In genomic region chr1:80250573-80251168, GRCh38 we compare ENCODE assay signal across 32 cellular contexts.
"Had no signal": no experiment of that assay in that cellular context is flagged by ENCODE, and none has a peak within 500 bp of the region (broad histone marks: within the 10 kb centered on the region; RNA-seq: fewer than 3 reads in every experiment).

No MANE protein-coding gene starts in this region.

- H3K27me3 ChIP-seq: brain microvascular endothelial cell, pancreas, stomach, thyroid gland, upper lobe of left lung, vagina had no signal

- ATAC-seq: activated CD4-positive, alpha-beta T cell treated with anti-CD3 and anti-CD28 coated beads for 36 hours; left colon; pancreas; sciatic nerve; stimulated activated memory B cell treated with anti-CD40 and anti-IgM and Interleukin-4, amounts not matched to agents 10 μg/mL and 1 μg/mL and 100 μg/mL, for 72 hours had no signal

- DNase-seq: activated CD4-positive, alpha-beta T cell treated with anti-CD3 and anti-CD28 coated beads for 36 hours; activated CD4-positive, alpha-beta T cell treated with anti-CD3 and anti-CD28 coated beads, Interleukin-2, amount 50 U/mL, for 48 hours; activated CD4-positive, CD25-positive, alpha-beta regulatory T cell; activated CD8-positive, alpha-beta memory T cell treated with anti-CD3 and anti-CD28 coated beads, Interleukin-2, amount 50 U/mL, for 4 hours; activated gamma-delta T cell; activated naive CD4-positive, alpha-beta T cell treated with anti-CD3 and anti-CD28 coated beads, Interleukin-2, amount 10 ng/mL, durations not matched to agents 7 days and 5 days; activated naive CD8-positive, alpha-beta T cell treated with anti-CD3 and anti-CD28 coated beads, Interleukin-2, amount 10 ng/mL, durations not matched to agents 7 days and 5 days; activated T-cell treated with anti-CD3 and anti-CD28 coated beads, Interleukin-2, amount 50 U/mL, for 1 hour; brain microvascular endothelial cell; central memory CD4-positive, alpha-beta T cell; endodermal cell; head of caudate nucleus; hypothalamus; immature natural killer cell; kidney; left colon; naive B cell; nephron progenitor cell; pancreas; retina; small intestine; stimulated activated CD4-positive, alpha-beta T cell treated with anti-CD3 and anti-CD28 coated beads, Interleukin-1b, Interleukin-23, amount 100 ng/mL, for 48 hours; stimulated activated CD4-positive, alpha-beta T cell treated with anti-CD3 and anti-CD28 coated beads, Interleukin-4, amount 100 ng/mL, for 4 hours; stimulated activated CD8-positive, alpha-beta memory T cell treated with anti-CD3 and anti-CD28 coated beads, Interleukin-4, amount 100 ng/mL, for 48 hours; stomach; T-helper 1 cell; thyroid gland; upper lobe of left lung had no signal

- H3K36me3 ChIP-seq: brain microvascular endothelial cell, pancreas, prostate gland, stomach, thyroid gland, upper lobe of left lung, vagina had no signal

- H3K9me3 ChIP-seq: pancreas, prostate gland, thyroid gland, vagina had no signal

- H3K27ac ChIP-seq: brain microvascular endothelial cell, pancreas, prostate gland, stomach, thyroid gland, upper lobe of left lung, vagina had no signal

- H3K4me1 ChIP-seq: pancreas, prostate gland, stomach, thyroid gland, upper lobe of left lung, vagina had no signal

- H3K4me3 ChIP-seq: pancreas, prostate gland, stomach, thyroid gland, upper lobe of left lung, vagina had no signal
